ENCODE assay signal across 8 cellular contexts in genomic region chr17:67379251-67379630, GRCh38. TPM values are rescaled to one million over a fixed set of nuclear protein-coding genes. Genes with fewer than 3 reads are reported as not detected.
DNase-seq lines count a peak whose midpoint lies in the region; ATAC-seq, FAIRE-seq and TF ChIP-seq lines count a peak whose summit lies in the region.

No MANE protein-coding gene starts in this region.

- no peaks in the 10 kb centered on the region for H3K9me2 ChIP-seq in PC-3 (replicated peaks; ENCODE audit: low read length)

- H3K9me3 ChIP-seq in CD4-positive, alpha-beta T cell (ENCODE audit: control insufficient read depth, low read length) = no peaks in the 10 kb centered on the region
- H3K9me3 ChIP-seq in PC-3 (ENCODE audit: low read length) (no peaks in the 10 kb centered on the region), osteoblast (ENCODE audit: low read depth, low read length) (no peaks in the 10 kb centered on the region)

- H3K9ac ChIP-seq in PC-3 (ENCODE audit: low read length) = peak overlapping the region; percentile 99

- H2AFZ ChIP-seq in PC-3 (ENCODE audit: low read length) = peak overlapping the region; percentile 45
- peak overlapping the region; percentile 86 for H2AFZ ChIP-seq in osteoblast (ENCODE audit: low read length)

- TF ChIP-seq CTCF in CD4-positive, alpha-beta T cell (IDR thresholded peaks at IDR 0.05) = no peak
- TF ChIP-seq CTCF in PC-3 (conservative IDR thresholded peaks at IDR 0.05; ENCODE audit: low read depth, low read length) (no peak), osteoblast (IDR thresholded peaks at IDR 0.05; ENCODE audit: extremely low read depth, low read depth, low read length) (no peak)

- peak overlapping the region; percentile 97 for H3K4me3 Mint-ChIP-seq in CD4-positive, alpha-beta T cell

- peak overlapping the region; percentile 95 for H3K27ac ChIP-seq in CD4-positive, alpha-beta T cell (ENCODE audit: low read depth, low read length)
- H3K27ac ChIP-seq in PC-3 (ENCODE audit: low read length) (peak overlapping the region; percentile 74), epithelial cell of prostate (peak overlapping the region; percentile 84), osteoblast (ENCODE audit: low read depth, low read length) (peak overlapping the region; percentile 76)

- peak overlapping the region; percentile 86 for H3K27ac Mint-ChIP-seq in CD4-positive, alpha-beta T cell

- CTCF ChIA-PET in CD4-positive, alpha-beta T cell (lab: Charles Lee) = interaction anchor here (0.8 to 10.5 kb wide), 24 partner anchors 8 to 223 kb away, joined by 3 to 187 read pairs (median 8); partner anchors contain the start of gene PSMD12
- CTCF ChIA-PET in PC-3 (lab: Charles Lee) = interaction anchor here (0.6 to 2.0 kb wide), 6 partner anchors 11 to 588 kb away, joined by 3 to 17 read pairs (median 4); no protein-coding TSS in a partner anchor

- intact Hi-C loops in CD4-positive, alpha-beta T cell (cut with DNase I, micrococcal nuclease) = loop anchor here (1.0 to 10.0 kb wide), 6 partner anchors 20 to 656 kb away; partner anchors contain the start of genes BPTF (in 1 of the 2) and KPNA2 (in 1 of the 2)
- intact Hi-C loops in PC-3 (cut with micrococcal nuclease) = loop anchor here (1.0 to 10.0 kb wide), 5 partner anchors 43 to 664 kb away; no protein-coding TSS in a partner anchor

- H3K36me3 Mint-ChIP-seq in CD4-positive, alpha-beta T cell (ENCODE audit: low read depth) = peaks cover 53% of the 10 kb centered on the region

- H3K27me3 Mint-ChIP-seq in CD4-positive, alpha-beta T cell = no peaks in the 10 kb centered on the region

- POLR2A ChIA-PET in CD4-positive, alpha-beta T cell (lab: Charles Lee) = interaction anchor here (1.0 to 6.8 kb wide), 17 partner anchors 11 to 338 kb away, joined by 3 to 129 read pairs (median 15); partner anchors contain the start of gene NOL11
- POLR2A ChIA-PET in PC-3 (lab: Charles Lee; ENCODE audit: unreplicated experiment) = interaction anchor here (0.5 to 1.2 kb wide), 4 partner anchors 11 to 285 kb away, joined by 3 to 7 read pairs (median 4); no protein-coding TSS in a partner anchor

- DNase-seq in CD4-positive, alpha-beta T cell = no peak
- DNase-seq in PC-3 = no peak
- DNase-seq in epithelial cell of prostate (ENCODE audit: low read depth, low spot score) = no peak
- no peak for DNase-seq in osteoblast (ENCODE audit: insufficient read length, low spot score, missing footprints)
- no peak for DNase-seq in HTR-8/SVneo (ENCODE audit: insufficient read length, low spot score)
- no peak for DNase-seq in effector CD8-positive, alpha-beta T cell (lab: John Stamatoyannopoulos, UW)
- DNase-seq in HuH-7 (ENCODE audit: low spot score) = no peak

- H3K4me2 ChIP-seq in PC-3 (ENCODE audit: low read length) (peak overlapping the region; percentile 99), osteoblast (ENCODE audit: insufficient read depth, low read length) (peak overlapping the region; percentile 100)

- H3K79me2 ChIP-seq in PC-3 (ENCODE audit: low read length) = peaks cover 18% of the 10 kb centered on the region
- H3K79me2 ChIP-seq in osteoblast (ENCODE audit: insufficient read depth, low read length) = peaks cover 25% of the 10 kb centered on the region

- no peak for FAIRE-seq in HTR-8/SVneo (lab: Jason Lieb, UNC)

- no peaks in the 10 kb centered on the region for H3F3A ChIP-seq in PC-3 (ENCODE audit: low read length, unreplicated experiment)

- H3K4me1 Mint-ChIP-seq in CD4-positive, alpha-beta T cell (ENCODE audit: low read depth) = peaks cover 62% of the 10 kb centered on the region

- no peaks in the 10 kb centered on the region for H3K36me3 ChIP-seq in PC-3 (ENCODE audit: low read depth, low read length)
- no peaks in the 10 kb centered on the region for H3K36me3 ChIP-seq in osteoblast (ENCODE audit: insufficient read depth, low read length)

- H3K27me3 ChIP-seq in CD4-positive, alpha-beta T cell (ENCODE audit: control insufficient read depth, insufficient read depth, low read length) = no peaks in the 10 kb centered on the region
- H3K27me3 ChIP-seq in PC-3 (ENCODE audit: low read length) (no peaks in the 10 kb centered on the region), osteoblast (ENCODE audit: insufficient read depth, low read length) (no peaks in the 10 kb centered on the region)

- no peak for ATAC-seq in CD4-positive, alpha-beta T cell (ENCODE audit: poor library complexity)
- ATAC-seq in PC-3 = no peak
- ATAC-seq in GM19324 (IDR thresholded peaks at IDR 0.05; ENCODE audit: low FRiP score, unreplicated experiment) = no peak

- H3K4me1 ChIP-seq in PC-3 (ENCODE audit: insufficient read depth, low read length) (peaks cover 24% of the 10 kb centered on the region), osteoblast (ENCODE audit: insufficient read depth, low read length) (peaks cover 18% of the 10 kb centered on the region)

- H4K20me1 ChIP-seq in PC-3 (ENCODE audit: low read length) = 0 out of 2 replicates have a peak, but pooled peaks cover 4% of the 10 kb centered on the region
- H4K20me1 ChIP-seq in osteoblast (ENCODE audit: insufficient read depth, low read length) = peaks cover 2% of the 10 kb centered on the region

- H3K9me3 Mint-ChIP-seq in CD4-positive, alpha-beta T cell = no peaks in the 10 kb centered on the region

- TSS peak; percentile 41 for BruUV-seq in PC-3 (replicated peaks; lab: Mats Ljungman, UMichigan)

- peak overlapping the region; percentile 98 for H3K4me3 ChIP-seq in PC-3 (ENCODE audit: low read length)
- H3K4me3 ChIP-seq in osteoblast (ENCODE audit: insufficient read depth, low read length) = peak overlapping the region; percentile 88

RNA-seq across cellular contexts. Expression of gene PITPNC1, which starts 2.2 kb away (rescaled TPM):
- 10 to 100 TPM; 80.2 to 83.4 TPM for total RNA-seq in CD4-positive, alpha-beta T cell
- 23.1 and 25.4 TPM in 2 replicates for total RNA-seq in PC-3 (2014; rRNA removed)
- 5.0 and 6.2 TPM in 2 replicates for total RNA-seq in osteoblast

RNA-seq across cellular contexts. Expression of gene PSMD12, which starts 12.9 kb away (rescaled TPM):
- 10 to 100 TPM; 49.3 to 52.5 TPM for total RNA-seq in CD4-positive, alpha-beta T cell
- total RNA-seq in PC-3 (2014; rRNA removed) (60.0 and 68.8 TPM in 2 replicates), osteoblast (22.7 and 24.2 TPM in 2 replicates)
